In genomic region chr5:79922626-79923025, GRCh38 we compare ENCODE assay signal across 37 cellular contexts.
"Had no signal": no experiment of that assay in that cellular context is flagged by ENCODE, and none has a peak within 500 bp of the region (broad histone marks: within the 10 kb centered on the region; RNA-seq: fewer than 3 reads in every experiment).

No MANE protein-coding gene starts in this region.

- H3K27me3 Mint-ChIP-seq: activated naive CD4-positive, alpha-beta T cell treated with anti-CD3 and anti-CD28 coated beads, Interleukin-2, amount 50 U/mL, for 24 hours; activated naive CD8-positive, alpha-beta T cell; activated naive CD8-positive, alpha-beta T cell treated with anti-CD3 and anti-CD28 coated beads for 36 hours; activated naive CD8-positive, alpha-beta T cell treated with anti-CD3 and anti-CD28 coated beads, Interleukin-2, amount 50 U/mL, for 24 hours had no signal

- H3K4me3 Mint-ChIP-seq: activated naive CD4-positive, alpha-beta T cell treated with anti-CD3 and anti-CD28 coated beads for 36 hours; activated naive CD4-positive, alpha-beta T cell treated with anti-CD3 and anti-CD28 coated beads, Interleukin-2, amount 10 ng/mL, durations not matched to agents 7 days and 5 days; activated naive CD4-positive, alpha-beta T cell treated with anti-CD3 and anti-CD28 coated beads, Interleukin-2, amount 50 U/mL, for 24 hours; activated naive CD8-positive, alpha-beta T cell; activated naive CD8-positive, alpha-beta T cell treated with anti-CD3 and anti-CD28 coated beads for 36 hours; activated naive CD8-positive, alpha-beta T cell treated with anti-CD3 and anti-CD28 coated beads, Interleukin-2, amount 10 ng/mL, durations not matched to agents 7 days and 5 days; activated naive CD8-positive, alpha-beta T cell treated with anti-CD3 and anti-CD28 coated beads, Interleukin-2, amount 50 U/mL, for 24 hours; activated T-cell treated with anti-CD3 and anti-CD28 coated beads, Interleukin-2, amount 50 U/mL, for 24 hours; activated T-cell treated with anti-CD3 and anti-CD28 coated beads, Interleukin-2, amount 50 U/mL, for 4 hours; activated T-cell treated with anti-CD3 and anti-CD28 coated beads, Interleukin-2, amount 50 U/mL, for 72 hours; activated T-helper 1 cell treated with anti-CD3 and anti-CD28 coated beads, Interleukin-12 subunit alpha, Interleukin-12 subunit beta, Interleukin-2, Interleukin-4 antibody, amounts not matched to agents 30 ng/mL and 10 ng/mL and 1 ng/mL, durations not matched to agents 14 hours and 24 hours and 36 hours; activated T-helper 17 cell treated with anti-CD3 and anti-CD28 coated beads, Interleukin-2, amount 50 U/mL, for 72 hours; brain; central memory CD8-positive, alpha-beta T cell had no signal

- DNase-seq: activated effector memory CD4-positive, alpha-beta T cell treated with anti-CD3 and anti-CD28 coated beads, Interleukin-2, amount 50 U/mL, for 16 hours; activated effector memory CD4-positive, alpha-beta T cell treated with Interleukin-2 at 50 U/mL for 16 hours; activated gamma-delta T cell; activated gamma-delta T cell treated with Interleukin-2 at 50 U/mL for 16 hours; activated naive CD4-positive, alpha-beta T cell; activated naive CD4-positive, alpha-beta T cell treated with anti-CD3 and anti-CD28 coated beads for 36 hours; activated naive CD4-positive, alpha-beta T cell treated with anti-CD3 and anti-CD28 coated beads, Interleukin-2, amount 10 ng/mL, durations not matched to agents 7 days and 5 days; activated naive CD4-positive, alpha-beta T cell treated with anti-CD3 and anti-CD28 coated beads, Interleukin-2, amount 50 U/mL, for 16 hours; activated naive CD4-positive, alpha-beta T cell treated with Interleukin-2 at 50 U/mL for 16 hours; activated naive CD8-positive, alpha-beta T cell treated with anti-CD3 and anti-CD28 coated beads for 36 hours; activated naive CD8-positive, alpha-beta T cell treated with anti-CD3 and anti-CD28 coated beads, Interleukin-2, amount 10 ng/mL, durations not matched to agents 7 days and 5 days; activated naive CD8-positive, alpha-beta T cell treated with anti-CD3 and anti-CD28 coated beads, Interleukin-2, amount 50 U/mL, for 24 hours; activated T-cell treated with anti-CD3 and anti-CD28 coated beads for 4 hours; activated T-cell treated with anti-CD3 and anti-CD28 coated beads, Interleukin-2, amount 50 U/mL, for 1 hour; activated T-cell treated with anti-CD3 and anti-CD28 coated beads, Interleukin-2, amount 50 U/mL, for 24 hours; activated T-cell treated with anti-CD3 and anti-CD28 coated beads, Interleukin-2, amount 50 U/mL, for 4 hours; activated T-cell treated with anti-CD3 and anti-CD28 coated beads, Interleukin-2, amount 50 U/mL, for 48 hours; activated T-cell treated with anti-CD3 and anti-CD28 coated beads, Interleukin-2, amount 50 U/mL, for 72 hours; adrenal gland; amniotic stem cell; amygdala; aorta; body of pancreas; brain microvascular endothelial cell; central memory CD4-positive, alpha-beta T cell; cerebellar nuclear complex had no signal

- H3K27ac Mint-ChIP-seq: activated naive CD4-positive, alpha-beta T cell treated with anti-CD3 and anti-CD28 coated beads for 36 hours; activated naive CD4-positive, alpha-beta T cell treated with anti-CD3 and anti-CD28 coated beads, Interleukin-2, amount 10 ng/mL, durations not matched to agents 7 days and 5 days; activated naive CD4-positive, alpha-beta T cell treated with anti-CD3 and anti-CD28 coated beads, Interleukin-2, amount 50 U/mL, for 24 hours; activated naive CD4-positive, alpha-beta T cell treated with anti-CD3 and anti-CD28 coated beads, Interleukin-2, amount 50 U/mL, for 72 hours; activated naive CD8-positive, alpha-beta T cell; activated naive CD8-positive, alpha-beta T cell treated with anti-CD3 and anti-CD28 coated beads for 36 hours; activated naive CD8-positive, alpha-beta T cell treated with anti-CD3 and anti-CD28 coated beads, Interleukin-2, amount 10 ng/mL, durations not matched to agents 7 days and 5 days; activated naive CD8-positive, alpha-beta T cell treated with anti-CD3 and anti-CD28 coated beads, Interleukin-2, amount 50 U/mL, for 24 hours; activated T-cell treated with anti-CD3 and anti-CD28 coated beads, Interleukin-2, amount 50 U/mL, for 24 hours; activated T-cell treated with anti-CD3 and anti-CD28 coated beads, Interleukin-2, amount 50 U/mL, for 72 hours; activated T-helper 1 cell treated with anti-CD3 and anti-CD28 coated beads, Interleukin-12 subunit alpha, Interleukin-12 subunit beta, Interleukin-2, Interleukin-4 antibody, amounts not matched to agents 30 ng/mL and 10 ng/mL and 1 ng/mL, durations not matched to agents 14 hours and 24 hours and 36 hours; activated T-helper 17 cell treated with anti-CD3 and anti-CD28 coated beads, Interleukin-2, amount 50 U/mL, for 72 hours; activated T-helper 2 cell treated with anti-CD3 and anti-CD28 coated beads, Interferon-gamma antibody, Interleukin-2, Interleukin-4, amounts not matched to agents 10 μg/mL and 5 μg/mL and 100 μg/mL, durations not matched to agents 14 hours and 24 hours and 36 hours; brain had no signal

- H3K4me1 Mint-ChIP-seq: activated naive CD4-positive, alpha-beta T cell treated with anti-CD3 and anti-CD28 coated beads, Interleukin-2, amount 50 U/mL, for 24 hours; activated naive CD8-positive, alpha-beta T cell treated with anti-CD3 and anti-CD28 coated beads for 36 hours; activated naive CD8-positive, alpha-beta T cell treated with anti-CD3 and anti-CD28 coated beads, Interleukin-2, amount 10 ng/mL, durations not matched to agents 7 days and 5 days; activated naive CD8-positive, alpha-beta T cell treated with anti-CD3 and anti-CD28 coated beads, Interleukin-2, amount 50 U/mL, for 24 hours; activated T-helper 17 cell treated with anti-CD3 and anti-CD28 coated beads, Interleukin-2, amount 50 U/mL, for 72 hours; brain; central memory CD8-positive, alpha-beta T cell had no signal

- H3K9me3 Mint-ChIP-seq: activated naive CD4-positive, alpha-beta T cell treated with anti-CD3 and anti-CD28 coated beads, Interleukin-2, amount 10 ng/mL, durations not matched to agents 7 days and 5 days had no signal

- H3K27ac ChIP-seq: adrenal gland, ascending aorta, body of pancreas, brain microvascular endothelial cell, breast epithelium, cardiac muscle cell had no signal

- H3K36me3 Mint-ChIP-seq: activated naive CD4-positive, alpha-beta T cell treated with anti-CD3 and anti-CD28 coated beads, Interleukin-2, amount 10 ng/mL, durations not matched to agents 7 days and 5 days; activated naive CD4-positive, alpha-beta T cell treated with anti-CD3 and anti-CD28 coated beads, Interleukin-2, amount 50 U/mL, for 24 hours; activated naive CD8-positive, alpha-beta T cell treated with anti-CD3 and anti-CD28 coated beads, Interleukin-2, amount 10 ng/mL, durations not matched to agents 7 days and 5 days; brain had no signal
